In genomic region chr3:129604223-129604941, GRCh38 we compare ENCODE assay signal across 9 cellular contexts. TPM values are rescaled to one million over a fixed set of nuclear protein-coding genes. Genes with fewer than 3 reads are reported as not detected.
A peak's percentile ranks its signal among the peaks of the same experiment; 100 is the strongest.
DNase-seq lines count a peak whose midpoint lies in the region; ATAC-seq and TF ChIP-seq lines count a peak whose summit lies in the region.
"Had no signal": no experiment of that assay in that cellular context is flagged by ENCODE, and none has a peak within 500 bp of the region (broad histone marks: within the 10 kb centered on the region; RNA-seq: fewer than 3 reads in every experiment).

No MANE protein-coding gene starts in this region.

- H3K4me3 ChIP-seq in choroid plexus epithelial cell (ENCODE audit: low read depth, low read length) (peak overlapping the region; percentile 72), mononuclear cell (ENCODE audit: low read length) (peak overlapping the region; percentile 34)

- H3K27me3 Mint-ChIP-seq in activated naive CD8-positive, alpha-beta T cell, result peaks cover 10% of the 10 kb centered on the region
- peaks cover 36% of the 10 kb centered on the region for H3K27me3 Mint-ChIP-seq in activated naive CD8-positive, alpha-beta T cell treated with anti-CD3 and anti-CD28 coated beads for 36 hours
- H3K27me3 Mint-ChIP-seq in type B pancreatic cell, result peaks cover 24% of the 10 kb centered on the region

- no peak for DNase-seq in activated naive CD8-positive, alpha-beta T cell treated with anti-CD3 and anti-CD28 coated beads for 36 hours
- DNase-seq in choroid plexus epithelial cell (ENCODE audit: low read depth) (no peak), type B pancreatic cell (ENCODE audit: extremely low spot score, unreplicated experiment) (no peak), putamen (ENCODE audit: low spot score) (no peak)
- DNase-seq: activated CD4-positive, alpha-beta T cell treated with anti-CD3 and anti-CD28 coated beads, Interleukin-2, amount 10 ng/mL, durations not matched to agents 7 days and 5 days had no signal

- ATAC-seq in GM18517 (IDR thresholded peaks at IDR 0.05; ENCODE audit: unreplicated experiment), result no peak
- no peak for ATAC-seq in GM19035 (IDR thresholded peaks at IDR 0.05; ENCODE audit: unreplicated experiment)

- peaks cover 5% of the 10 kb centered on the region for H3K4me1 Mint-ChIP-seq in activated naive CD8-positive, alpha-beta T cell (ENCODE audit: low read depth)
- peaks cover 11% of the 10 kb centered on the region for H3K4me1 Mint-ChIP-seq in activated naive CD8-positive, alpha-beta T cell treated with anti-CD3 and anti-CD28 coated beads for 36 hours
- peaks cover 44% of the 10 kb centered on the region for H3K4me1 Mint-ChIP-seq in type B pancreatic cell (ENCODE audit: unreplicated experiment)

- no peaks in the 10 kb centered on the region for H3K36me3 Mint-ChIP-seq in activated naive CD8-positive, alpha-beta T cell
- no peaks in the 10 kb centered on the region for H3K36me3 Mint-ChIP-seq in activated naive CD8-positive, alpha-beta T cell treated with anti-CD3 and anti-CD28 coated beads for 36 hours
- H3K36me3 Mint-ChIP-seq in type B pancreatic cell, result no peaks in the 10 kb centered on the region

- no peaks in the 10 kb centered on the region for H3K9me3 ChIP-seq in mononuclear cell (ENCODE audit: low read depth, low read length)

- peak overlapping the region; percentile 17 for H3K4me3 Mint-ChIP-seq in activated naive CD8-positive, alpha-beta T cell
- no peak overlapping the region for H3K4me3 Mint-ChIP-seq in activated naive CD8-positive, alpha-beta T cell treated with anti-CD3 and anti-CD28 coated beads for 36 hours
- H3K4me3 Mint-ChIP-seq in type B pancreatic cell, result peak overlapping the region; percentile 81
- H3K4me3 Mint-ChIP-seq: activated CD4-positive, alpha-beta T cell treated with anti-CD3 and anti-CD28 coated beads, Interleukin-2, amount 10 ng/mL, durations not matched to agents 7 days and 5 days had no signal

- H3K27ac Mint-ChIP-seq in activated naive CD8-positive, alpha-beta T cell, result no peak overlapping the region
- H3K27ac Mint-ChIP-seq in activated naive CD8-positive, alpha-beta T cell treated with anti-CD3 and anti-CD28 coated beads for 36 hours, result no peak overlapping the region
- peak overlapping the region; percentile 39 for H3K27ac Mint-ChIP-seq in type B pancreatic cell
- H3K27ac Mint-ChIP-seq: activated CD4-positive, alpha-beta T cell treated with anti-CD3 and anti-CD28 coated beads, Interleukin-2, amount 10 ng/mL, durations not matched to agents 7 days and 5 days had no signal

- peaks cover 7% of the 10 kb centered on the region for H3K27me3 ChIP-seq in mononuclear cell (ENCODE audit: insufficient read depth, low read length)

- TF ChIP-seq CTCF in choroid plexus epithelial cell (conservative IDR thresholded peaks at IDR 0.05; ENCODE audit: low read depth, low read length) (no peak), type B pancreatic cell (conservative IDR thresholded peaks at IDR 0.05) (no peak)

- no peaks in the 10 kb centered on the region for H3K9me3 Mint-ChIP-seq in activated naive CD8-positive, alpha-beta T cell (ENCODE audit: low read depth)
- H3K9me3 Mint-ChIP-seq in activated naive CD8-positive, alpha-beta T cell treated with anti-CD3 and anti-CD28 coated beads for 36 hours, result no peaks in the 10 kb centered on the region
- H3K9me3 Mint-ChIP-seq in type B pancreatic cell, result no peaks in the 10 kb centered on the region
- H3K9me3 Mint-ChIP-seq: activated CD4-positive, alpha-beta T cell treated with anti-CD3 and anti-CD28 coated beads, Interleukin-2, amount 10 ng/mL, durations not matched to agents 7 days and 5 days had no signal

- peaks cover 80% of the 10 kb centered on the region for H3K4me1 ChIP-seq in mononuclear cell (ENCODE audit: insufficient read depth, low read length)

RNA-seq across cellular contexts. Expression of gene PLXND1, which starts 2.1 kb away (rescaled TPM):
- 1 to 10 TPM; 1.5 to 1.6 TPM for total RNA-seq in activated naive CD8-positive, alpha-beta T cell treated with anti-CD3 and anti-CD28 coated beads for 36 hours
- total RNA-seq in mononuclear cell (38.7 TPM), type B pancreatic cell (ENCODE audit: low replicate concordance) (56.9 and 71.0 TPM in 2 replicates)

Comparison
In these comparisons a context has a peak if more than half of its experiments do, and no peak if none do; other contexts are left out.
1. RNA of gene PLXND1, which starts 2.1 kb away (total RNA-seq): 56.9 to 71.0 TPM in type B pancreatic cell and 38.7 TPM in mononuclear cell (single experiment); 1.5 to 1.6 TPM in activated naive CD8-positive, alpha-beta T cell treated with anti-CD3 and anti-CD28 coated beads for 36 hours; every median in the first group is over 10 times any median in the second.